In the genomic region with DNA sequence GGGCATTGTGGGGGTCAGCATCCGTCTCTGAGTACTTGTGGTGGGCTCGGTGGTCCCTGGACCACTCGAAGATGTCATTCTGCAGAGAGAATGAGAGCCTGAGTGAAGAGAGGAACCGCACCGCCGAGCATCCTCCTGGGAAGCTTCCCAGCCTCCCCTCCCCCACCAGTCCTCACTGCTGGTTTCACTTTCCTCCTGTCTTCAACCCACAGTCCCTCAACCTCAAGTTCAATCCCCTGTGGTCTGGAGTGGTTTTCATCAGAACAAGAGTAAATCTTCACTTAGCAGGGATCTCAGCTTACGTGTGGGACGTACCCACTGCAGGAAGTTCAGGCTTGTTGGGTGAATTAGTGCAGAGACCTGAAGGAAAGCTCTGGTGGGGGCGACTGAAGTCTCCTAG, we compare ENCODE assay signal across 14 cellular contexts.
"Had no signal": no experiment of that assay in that cellular context is flagged by ENCODE, and none has a peak within 500 bp of the region (broad histone marks: within the 10 kb centered on the region; RNA-seq: fewer than 3 reads in every experiment).

No MANE protein-coding gene starts in this region.

- H3K36me3 ChIP-seq: breast epithelium, vagina had no signal

- H3K27me3 ChIP-seq: breast epithelium, tibial nerve, vagina had no signal

- H3K4me3 ChIP-seq: lung, tibial nerve, vagina had no signal

- H3K9me3 ChIP-seq: breast epithelium, tibial nerve, vagina had no signal

- H3K4me1 ChIP-seq: tibial nerve had no signal

- H3K27ac ChIP-seq: epithelial cell of prostate, tibial nerve, vagina had no signal

- ATAC-seq: activated CD4-positive, CD25-positive, alpha-beta regulatory T cell treated with anti-CD3 and anti-CD28 coated beads, Interleukin-2, amount 50 U/mL, for 24 hours had no signal

- FAIRE-seq: frontal cortex had no signal

- DNase-seq: activated CD4-positive, alpha-beta T cell treated with anti-CD3 and anti-CD28 coated beads, Interleukin-2, amount 50 U/mL, for 1 hour; aorta; cerebellar nuclear complex; midbrain; naive B cell; stimulated activated CD4-positive, alpha-beta T cell treated with anti-CD3 and anti-CD28 coated beads, Interleukin-4, amount 100 ng/mL, for 1 hour; stimulated activated naive CD4-positive, alpha-beta T cell had no signal
